2 cellular contexts compared by ENCODE assay signal in the genomic region with DNA sequence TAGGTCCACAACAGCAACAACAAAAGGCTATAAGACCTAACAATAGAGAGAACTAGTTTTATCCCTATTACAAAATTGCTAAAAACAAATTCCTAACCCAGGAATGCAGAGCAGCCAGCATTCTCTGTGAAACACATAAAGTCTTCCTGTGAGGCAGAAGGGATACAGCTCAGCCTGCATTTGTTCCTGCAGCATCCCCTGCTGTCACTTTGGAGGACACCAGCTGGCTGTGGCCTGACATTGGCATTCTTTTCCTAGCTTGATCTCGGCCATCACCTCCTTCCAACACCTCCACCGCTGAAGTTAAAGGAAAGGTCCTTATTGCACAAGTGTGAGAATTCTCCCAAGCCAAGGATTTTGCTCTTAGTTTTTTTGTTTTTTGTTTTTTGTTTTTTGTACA.
A peak's percentile ranks its signal among the peaks of the same experiment; 100 is the strongest.
TF ChIP-seq lines count a peak whose summit lies in the region.

No MANE protein-coding gene starts in this region.

TF ChIP-seq in HEK293, 187 proteins besides CTCF, POLR2A, EP300 and RAD21 (continued from another document):
- peak; percentile 25; the same call in 1 of the 2 replicates for TF ChIP-seq ZBTB17 (tag by site-specific recombination; IDR thresholded peaks at IDR 0.05)

TF ChIP-seq in HepG2, 621 proteins besides CTCF, POLR2A, EP300 and RAD21 (continued from another document):
- TF ChIP-seq, protein P1, sequence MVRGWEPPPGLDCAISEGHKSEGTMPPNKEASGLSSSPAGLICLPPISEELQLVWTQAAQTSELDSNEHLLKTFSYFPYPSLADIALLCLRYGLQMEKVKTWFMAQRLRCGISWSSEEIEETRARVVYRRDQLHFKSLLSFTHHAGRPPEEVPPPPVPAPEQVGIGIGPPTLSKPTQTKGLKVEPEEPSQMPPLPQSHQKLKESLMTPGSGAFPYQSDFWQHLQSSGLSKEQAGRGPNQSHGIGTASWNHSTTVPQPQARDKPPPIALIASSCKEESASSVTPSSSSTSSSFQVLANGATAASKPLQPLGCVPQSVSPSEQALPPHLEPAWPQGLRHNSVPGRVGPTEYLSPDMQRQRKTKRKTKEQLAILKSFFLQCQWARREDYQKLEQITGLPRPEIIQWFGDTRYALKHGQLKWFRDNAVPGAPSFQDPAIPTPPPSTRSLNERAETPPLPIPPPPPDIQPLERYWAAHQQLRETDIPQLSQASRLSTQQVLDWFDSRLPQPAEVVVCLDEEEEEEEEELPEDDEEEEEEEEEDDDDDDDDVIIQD (CRISPR knock-in tag; IDR thresholded peaks at IDR 0.05; ENCODE audit: low read depth) = no peak
- TF ChIP-seq MBD4 (IDR thresholded peaks at IDR 0.05; ENCODE audit: borderline replicate concordance, low read length) (no peak), TMF1 (CRISPR knock-in tag; IDR thresholded peaks at IDR 0.05; ENCODE audit: low read depth) (no peak)
